Comparison of ENCODE assay signal across 8 cellular contexts in the genomic region with DNA sequence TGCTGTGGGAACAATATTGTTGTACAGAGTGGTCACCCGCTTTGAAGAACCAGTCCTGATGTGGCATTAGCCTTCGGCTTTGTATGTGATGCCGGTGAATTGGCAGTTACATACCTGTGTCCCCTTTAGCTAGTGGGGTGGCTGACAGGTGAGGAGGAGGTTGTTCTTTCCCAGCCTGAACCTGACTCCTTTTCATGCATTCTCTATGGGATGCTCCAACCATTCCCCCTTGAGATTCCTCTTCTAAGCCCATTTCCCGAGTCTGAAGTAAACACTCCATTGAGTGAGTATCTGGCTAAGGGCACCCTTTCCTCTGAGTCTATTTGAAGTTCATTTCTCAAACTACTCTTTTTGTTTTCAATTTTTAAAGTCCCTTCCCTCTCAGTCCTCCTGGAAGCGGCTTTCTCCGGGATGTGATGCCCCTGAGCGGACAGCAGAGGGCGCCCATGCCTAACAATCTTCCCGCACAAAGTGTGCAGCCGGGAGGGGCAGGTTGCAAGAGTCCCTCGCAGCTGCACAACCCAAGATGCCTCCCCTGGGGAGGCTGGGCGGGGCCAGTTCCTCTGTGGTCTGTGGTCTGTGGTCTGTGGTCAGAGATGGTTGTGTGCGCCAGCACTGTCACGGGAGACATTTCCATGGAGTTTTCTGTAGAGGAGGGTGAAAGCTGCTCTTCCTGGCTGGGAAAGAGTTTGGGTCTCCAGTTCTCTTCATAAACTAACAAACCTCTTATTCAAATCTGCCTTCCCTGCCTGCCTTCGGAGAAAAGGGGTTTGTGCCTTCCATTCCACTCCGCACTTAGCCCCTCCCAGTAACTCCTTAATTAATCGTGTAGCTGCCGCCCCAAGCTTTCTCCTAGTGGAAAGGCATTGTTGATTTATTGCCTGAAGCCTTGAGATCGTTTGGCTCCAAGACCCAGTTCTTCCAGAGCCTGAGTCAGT. TPM values are rescaled to one million over a fixed set of nuclear protein-coding genes. Genes with fewer than 3 reads are reported as not detected.
A peak's percentile ranks its signal among the peaks of the same experiment; 100 is the strongest.
DNase-seq lines count a peak whose midpoint lies in the region; ATAC-seq and TF ChIP-seq lines count a peak whose summit lies in the region.

No MANE protein-coding gene starts in this region.

- H4K20me1 ChIP-seq in DOHH2 (ENCODE audit: control insufficient read depth, insufficient read depth, low read depth, low read length), result peaks cover 17% of the 10 kb centered on the region; the same call in 1 of the 2 replicates

- peaks cover 8% of the 10 kb centered on the region for H3K4me1 Mint-ChIP-seq in neural crest cell
- H3K4me1 Mint-ChIP-seq in stimulated activated naive CD8-positive, alpha-beta T cell treated with anti-CD3 and anti-CD28 coated beads, Interleukin-15, amount 100 ng/mL, for 72 hours, result peaks cover 22% of the 10 kb centered on the region

- no peaks in the 10 kb centered on the region for H3K9me2 ChIP-seq in DOHH2 (replicated peaks; ENCODE audit: control insufficient read depth, low read length)

- no peaks in the 10 kb centered on the region for H3K79me2 ChIP-seq in DOHH2 (ENCODE audit: control insufficient read depth, low read length)

- H3K4me3 ChIP-seq in DOHH2 (ENCODE audit: low read length) (no peak overlapping the region), Panc1 (ENCODE audit: low read depth in 2 of 2, low read length in 2 of 2) (no peak overlapping the region), fibroblast of mammary gland (ENCODE audit: control insufficient read depth, low read depth, low read length) (peak overlapping the region; percentile 8)

- H3K36me3 ChIP-seq in DOHH2 (ENCODE audit: control insufficient read depth, low read length) (no peaks in the 10 kb centered on the region), Panc1 (ENCODE audit: control insufficient read depth, insufficient read depth, low read length) (no peaks in the 10 kb centered on the region)

- H3K9me3 ChIP-seq in DOHH2 (ENCODE audit: control insufficient read depth, insufficient read depth, low read length) (no peaks in the 10 kb centered on the region), Panc1 (ENCODE audit: control insufficient read depth, insufficient read depth, low read depth, low read length) (no peaks in the 10 kb centered on the region)

- H3K4me3 Mint-ChIP-seq in neural crest cell, result peak overlapping the region; percentile 67
- H3K4me3 Mint-ChIP-seq in stimulated activated naive CD8-positive, alpha-beta T cell treated with anti-CD3 and anti-CD28 coated beads, Interleukin-15, amount 100 ng/mL, for 72 hours, result peak overlapping the region in 1 of 2 donors; percentile 41

- no peaks in the 10 kb centered on the region for H3K36me3 Mint-ChIP-seq in neural crest cell (ENCODE audit: low read depth)

- no peaks in the 10 kb centered on the region for H3F3A ChIP-seq in DOHH2 (ENCODE audit: control insufficient read depth, insufficient read depth)

- CTCF ChIA-PET in Panc1 (lab: Charles Lee), result interaction anchor here (1.2 to 1.5 kb wide), 2 partner anchors 15 to 199 kb away, joined by 4 to 5 read pairs; no protein-coding TSS in a partner anchor

- peak; percentile 95 for TF ChIP-seq CTCF in DOHH2 (IDR thresholded peaks at IDR 0.05; ENCODE audit: low read depth, low read length, poor library complexity, severe bottlenecking)
- TF ChIP-seq CTCF in Panc1 (IDR thresholded peaks at IDR 0.05), result peak; percentile 95
- TF ChIP-seq CTCF in fibroblast of mammary gland (conservative IDR thresholded peaks at IDR 0.05; ENCODE audit: control insufficient read depth, insufficient read depth, low read depth, low read length), result peak; percentile 93
- peak; percentile 98 for TF ChIP-seq CTCF in neural crest cell (conservative IDR thresholded peaks at IDR 0.05)

- H3K27ac Mint-ChIP-seq in neural crest cell (ENCODE audit: unreplicated experiment), result no peak overlapping the region
- H3K27ac Mint-ChIP-seq in stimulated activated naive CD8-positive, alpha-beta T cell treated with anti-CD3 and anti-CD28 coated beads, Interleukin-15, amount 100 ng/mL, for 72 hours, result peak overlapping the region in 1 of 2 donors; percentile 79

- in situ Hi-C loops in Panc1 (cut with HindIII; ENCODE audit: low pct_unique_long_range_greater_than_20kb, low sequenced_read_pairs), result no loop called here

- no peaks in the 10 kb centered on the region for H3K9me3 Mint-ChIP-seq in neural crest cell
- no peaks in the 10 kb centered on the region for H3K9me3 Mint-ChIP-seq in stimulated activated naive CD8-positive, alpha-beta T cell treated with anti-CD3 and anti-CD28 coated beads, Interleukin-15, amount 100 ng/mL, for 72 hours

- H3K27me3 Mint-ChIP-seq in neural crest cell (ENCODE audit: low read depth), result peaks cover 53% of the 10 kb centered on the region
- H3K27me3 Mint-ChIP-seq in stimulated activated naive CD8-positive, alpha-beta T cell treated with anti-CD3 and anti-CD28 coated beads, Interleukin-15, amount 100 ng/mL, for 72 hours, result peaks cover 97% of the 10 kb centered on the region

- POLR2A ChIA-PET in Panc1 (lab: Charles Lee), result no interaction called here

- DNase-seq in Panc1 (ENCODE audit: low read depth, low spot score) (no peak), fibroblast of mammary gland (ENCODE audit: low read depth) (peak; percentile 95), neural crest cell (ENCODE audit: low read depth, low spot score) (peak; percentile 71)
- peak; percentile 91 to 93 for DNase-seq in activated T-cell treated with anti-CD3 and anti-CD28 coated beads, Interleukin-2, amount 50 U/mL, for 48 hours
- DNase-seq in stimulated activated naive CD8-positive, alpha-beta T cell treated with anti-CD3 and anti-CD28 coated beads, Interleukin-15, amount 100 ng/mL, for 72 hours, result peak; percentile 79 to 84

- H3K27ac ChIP-seq in DOHH2 (ENCODE audit: low read depth, low read length) (no peak overlapping the region), Panc1 (ENCODE audit: low read length) (no peak overlapping the region)

- BruUV-seq in Panc1 (replicated peaks; lab: Mats Ljungman, UMichigan), result no TSS peak

- no peak for TF ChIP-seq EP300 in Ishikawa (IDR thresholded peaks at IDR 0.05; ENCODE audit: borderline replicate concordance)

- peaks cover 92% of the 10 kb centered on the region for H3K27me3 ChIP-seq in DOHH2 (ENCODE audit: control insufficient read depth, low read length)
- H3K27me3 ChIP-seq in Panc1 (ENCODE audit: control insufficient read depth, insufficient read depth, low read length), result peaks cover 8% of the 10 kb centered on the region; the same call in 1 of the 2 replicates

- intact Hi-C loops in Panc1 (cut with micrococcal nuclease; ENCODE audit: unreplicated experiment), result loop anchor here (1.0 kb wide), 1 partner anchor 200 kb away; no protein-coding TSS in a partner anchor

- ATAC-seq in GM21737 (IDR thresholded peaks at IDR 0.05; ENCODE audit: unreplicated experiment), result peak; percentile 98
- peak; percentile 95 for ATAC-seq in Panc1
- ATAC-seq in stimulated activated naive CD8-positive, alpha-beta T cell treated with anti-CD3 and anti-CD28 coated beads, Interleukin-15, amount 100 ng/mL, for 72 hours, result peak; percentile 96

- TF ChIP-seq RAD21 in Ishikawa (IDR thresholded peaks at IDR 0.05; ENCODE audit: low read depth), result peak; percentile 85

- peak overlapping the region; percentile 27 for H3K4me2 ChIP-seq in DOHH2 (ENCODE audit: low read length)

- H3K4me1 ChIP-seq in DOHH2 (ENCODE audit: control insufficient read depth, low read length) (peaks cover 7% of the 10 kb centered on the region), Panc1 (ENCODE audit: control insufficient read depth, insufficient read depth, low read length) (peaks cover 4% of the 10 kb centered on the region; the same call in 1 of the 2 replicates)

TF ChIP-seq in Ishikawa, 13 proteins besides CTCF, POLR2A, EP300 and RAD21 (continues in another document):
- TF ChIP-seq, protein P1, sequence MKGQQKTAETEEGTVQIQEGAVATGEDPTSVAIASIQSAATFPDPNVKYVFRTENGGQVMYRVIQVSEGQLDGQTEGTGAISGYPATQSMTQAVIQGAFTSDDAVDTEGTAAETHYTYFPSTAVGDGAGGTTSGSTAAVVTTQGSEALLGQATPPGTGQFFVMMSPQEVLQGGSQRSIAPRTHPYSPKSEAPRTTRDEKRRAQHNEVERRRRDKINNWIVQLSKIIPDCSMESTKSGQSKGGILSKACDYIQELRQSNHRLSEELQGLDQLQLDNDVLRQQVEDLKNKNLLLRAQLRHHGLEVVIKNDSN (IDR thresholded peaks at IDR 0.05), result no peak
- no peak for TF ChIP-seq CEBPB (IDR thresholded peaks at IDR 0.05)
- TF ChIP-seq ZBTB7A (IDR thresholded peaks at IDR 0.05; ENCODE audit: low read depth), result no peak
- TF ChIP-seq, protein P2, sequence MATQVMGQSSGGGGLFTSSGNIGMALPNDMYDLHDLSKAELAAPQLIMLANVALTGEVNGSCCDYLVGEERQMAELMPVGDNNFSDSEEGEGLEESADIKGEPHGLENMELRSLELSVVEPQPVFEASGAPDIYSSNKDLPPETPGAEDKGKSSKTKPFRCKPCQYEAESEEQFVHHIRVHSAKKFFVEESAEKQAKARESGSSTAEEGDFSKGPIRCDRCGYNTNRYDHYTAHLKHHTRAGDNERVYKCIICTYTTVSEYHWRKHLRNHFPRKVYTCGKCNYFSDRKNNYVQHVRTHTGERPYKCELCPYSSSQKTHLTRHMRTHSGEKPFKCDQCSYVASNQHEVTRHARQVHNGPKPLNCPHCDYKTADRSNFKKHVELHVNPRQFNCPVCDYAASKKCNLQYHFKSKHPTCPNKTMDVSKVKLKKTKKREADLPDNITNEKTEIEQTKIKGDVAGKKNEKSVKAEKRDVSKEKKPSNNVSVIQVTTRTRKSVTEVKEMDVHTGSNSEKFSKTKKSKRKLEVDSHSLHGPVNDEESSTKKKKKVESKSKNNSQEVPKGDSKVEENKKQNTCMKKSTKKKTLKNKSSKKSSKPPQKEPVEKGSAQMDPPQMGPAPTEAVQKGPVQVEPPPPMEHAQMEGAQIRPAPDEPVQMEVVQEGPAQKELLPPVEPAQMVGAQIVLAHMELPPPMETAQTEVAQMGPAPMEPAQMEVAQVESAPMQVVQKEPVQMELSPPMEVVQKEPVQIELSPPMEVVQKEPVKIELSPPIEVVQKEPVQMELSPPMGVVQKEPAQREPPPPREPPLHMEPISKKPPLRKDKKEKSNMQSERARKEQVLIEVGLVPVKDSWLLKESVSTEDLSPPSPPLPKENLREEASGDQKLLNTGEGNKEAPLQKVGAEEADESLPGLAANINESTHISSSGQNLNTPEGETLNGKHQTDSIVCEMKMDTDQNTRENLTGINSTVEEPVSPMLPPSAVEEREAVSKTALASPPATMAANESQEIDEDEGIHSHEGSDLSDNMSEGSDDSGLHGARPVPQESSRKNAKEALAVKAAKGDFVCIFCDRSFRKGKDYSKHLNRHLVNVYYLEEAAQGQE (IDR thresholded peaks at IDR 0.05; ENCODE audit: low read depth), result no peak
- no peak for TF ChIP-seq TAF1 (IDR thresholded peaks at IDR 0.05; ENCODE audit: low read depth)
- TF ChIP-seq FOXM1 (IDR thresholded peaks at IDR 0.05; ENCODE audit: borderline replicate concordance, low read depth), result no peak
- TF ChIP-seq TEAD4 (IDR thresholded peaks at IDR 0.05), result no peak
- TF ChIP-seq NFIC (IDR thresholded peaks at IDR 0.05), result no peak

RNA-seq across cellular contexts. Expression of gene LMX1A, which starts 36.4 kb away (rescaled TPM):
- not detected for total RNA-seq in Panc1 (2021; ENCODE audit: unreplicated experiment)
- not detected for polyA plus RNA-seq in Panc1 (2012; ENCODE audit: insufficient read length)
- total RNA-seq in neural crest cell, result not detected in 2 replicates

RNA-seq across cellular contexts. Expression of gene RXRG, which starts 52.0 kb away (rescaled TPM):
- total RNA-seq in Panc1 (2021; ENCODE audit: unreplicated experiment), result not detected
- polyA plus RNA-seq in Panc1 (2012; ENCODE audit: insufficient read length), result not detected
- total RNA-seq in neural crest cell, result 6.7 and 6.8 TPM in 2 replicates
